ENCODE assay signal across 35 cellular contexts in the genomic region with DNA sequence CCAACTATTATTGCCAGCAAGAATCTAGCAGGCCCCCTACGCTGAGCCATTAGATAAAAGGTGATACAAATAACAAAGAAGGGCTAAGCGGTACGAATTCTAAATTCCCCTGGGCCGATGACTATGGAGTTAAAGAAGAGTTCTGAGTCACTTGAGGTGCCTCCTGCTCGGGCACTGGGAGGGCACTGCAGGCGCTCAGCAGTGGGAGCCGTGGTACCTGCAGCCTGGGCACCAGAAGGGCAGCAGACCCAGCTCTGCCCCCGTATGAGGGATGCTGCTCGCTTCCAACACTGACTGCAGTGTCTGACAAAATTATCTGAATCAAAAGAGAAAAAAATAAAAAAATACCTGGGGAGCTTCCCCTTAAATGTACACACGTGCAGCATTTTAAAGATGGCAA. TPM values are rescaled to one million over a fixed set of nuclear protein-coding genes. Genes with fewer than 3 reads are reported as not detected.
"Had no signal": no experiment of that assay in that cellular context is flagged by ENCODE, and none has a peak within 500 bp of the region (broad histone marks: within the 10 kb centered on the region; RNA-seq: fewer than 3 reads in every experiment).

No MANE protein-coding gene starts in this region.

- H3K4me3 ChIP-seq: adrenal gland, ascending aorta, body of pancreas, breast epithelium, cardiac muscle cell had no signal

- H3K36me3 ChIP-seq: adrenal gland had no signal

- H3K27me3 ChIP-seq: adrenal gland, ascending aorta, body of pancreas, brain microvascular endothelial cell, breast epithelium, cardiac muscle cell had no signal

- DNase-seq: activated effector memory CD4-positive, alpha-beta T cell treated with anti-CD3 and anti-CD28 coated beads, Interleukin-2, amount 50 U/mL, for 16 hours; activated effector memory CD4-positive, alpha-beta T cell treated with Interleukin-2 at 50 U/mL for 16 hours; activated gamma-delta T cell; activated gamma-delta T cell treated with Interleukin-2 at 50 U/mL for 16 hours; activated naive CD4-positive, alpha-beta T cell; activated naive CD4-positive, alpha-beta T cell treated with anti-CD3 and anti-CD28 coated beads for 36 hours; activated naive CD4-positive, alpha-beta T cell treated with anti-CD3 and anti-CD28 coated beads, Interleukin-2, amount 10 ng/mL, durations not matched to agents 7 days and 5 days; activated naive CD4-positive, alpha-beta T cell treated with anti-CD3 and anti-CD28 coated beads, Interleukin-2, amount 50 U/mL, for 16 hours; activated naive CD4-positive, alpha-beta T cell treated with Interleukin-2 at 50 U/mL for 16 hours; activated naive CD8-positive, alpha-beta T cell treated with anti-CD3 and anti-CD28 coated beads for 36 hours; activated naive CD8-positive, alpha-beta T cell treated with anti-CD3 and anti-CD28 coated beads, Interleukin-2, amount 10 ng/mL, durations not matched to agents 7 days and 5 days; activated naive CD8-positive, alpha-beta T cell treated with anti-CD3 and anti-CD28 coated beads, Interleukin-2, amount 50 U/mL, for 24 hours; activated T-cell treated with anti-CD3 and anti-CD28 coated beads, Interleukin-2, amount 50 U/mL, for 1 hour; activated T-cell treated with anti-CD3 and anti-CD28 coated beads, Interleukin-2, amount 50 U/mL, for 24 hours; activated T-cell treated with anti-CD3 and anti-CD28 coated beads, Interleukin-2, amount 50 U/mL, for 4 hours; activated T-cell treated with anti-CD3 and anti-CD28 coated beads, Interleukin-2, amount 50 U/mL, for 48 hours; activated T-cell treated with anti-CD3 and anti-CD28 coated beads, Interleukin-2, amount 50 U/mL, for 72 hours; adrenal gland; amniotic stem cell; amygdala; anterior cingulate cortex; body of pancreas; brain microvascular endothelial cell; caudate nucleus; central memory CD4-positive, alpha-beta T cell; cerebellar nuclear complex had no signal

- H3K4me1 ChIP-seq: adrenal gland, ascending aorta, body of pancreas, breast epithelium had no signal

- H3K9me3 ChIP-seq: adrenal gland, ascending aorta, body of pancreas, breast epithelium had no signal

- ATAC-seq: activated naive CD4-positive, alpha-beta T cell treated with anti-CD3 and anti-CD28 coated beads, Interleukin-2, amount 50 U/mL, for 72 hours; activated naive CD8-positive, alpha-beta T cell treated with anti-CD3 and anti-CD28 coated beads, Interleukin-2, amount 50 U/mL, for 24 hours; activated T-cell treated with anti-CD3 and anti-CD28 coated beads, Interleukin-2, amount 50 U/mL, for 4 hours; activated T-cell treated with anti-CD3 and anti-CD28 coated beads, Interleukin-2, amount 50 U/mL, for 72 hours; activated T-helper 17 cell treated with anti-CD3 and anti-CD28 coated beads, Interleukin-2, amount 50 U/mL, for 72 hours; body of pancreas had no signal

- H3K27ac ChIP-seq: adrenal gland, ascending aorta, body of pancreas, brain microvascular endothelial cell, breast epithelium, cardiac muscle cell had no signal

RNA-seq across cellular contexts. Expression of a gene that starts 44.1 kb away (rescaled TPM):
- total RNA-seq: activated naive CD4-positive, alpha-beta T cell treated with anti-CD3 and anti-CD28 coated beads for 36 hours; activated naive CD4-positive, alpha-beta T cell treated with anti-CD3 and anti-CD28 coated beads, Interleukin-2, amount 50 U/mL, for 72 hours; activated naive CD8-positive, alpha-beta T cell treated with anti-CD3 and anti-CD28 coated beads for 36 hours; activated naive CD8-positive, alpha-beta T cell treated with anti-CD3 and anti-CD28 coated beads, Interleukin-2, amount 10 ng/mL, durations not matched to agents 7 days and 5 days; activated T-cell treated with anti-CD3 and anti-CD28 coated beads, Interleukin-2, amount 50 U/mL, for 4 hours; activated T-cell treated with anti-CD3 and anti-CD28 coated beads, Interleukin-2, amount 50 U/mL, for 72 hours; activated T-helper 1 cell treated with anti-CD3 and anti-CD28 coated beads, Interleukin-12 subunit alpha, Interleukin-12 subunit beta, Interleukin-2, Interleukin-4 antibody, amounts not matched to agents 30 ng/mL and 10 ng/mL and 1 ng/mL, durations not matched to agents 14 hours and 24 hours and 36 hours; activated T-helper 17 cell treated with anti-CD3 and anti-CD28 coated beads, Interleukin-2, amount 50 U/mL, for 72 hours; activated T-helper 2 cell treated with anti-CD3 and anti-CD28 coated beads, Interferon-gamma antibody, Interleukin-2, Interleukin-4, amounts not matched to agents 10 μg/mL and 5 μg/mL and 100 μg/mL, durations not matched to agents 14 hours and 24 hours and 36 hours; adrenal gland; ascending aorta; breast epithelium; cardiac septum; chondrocyte had no signal
- polyA plus RNA-seq: adrenal gland had no signal
